In the genomic region with DNA sequence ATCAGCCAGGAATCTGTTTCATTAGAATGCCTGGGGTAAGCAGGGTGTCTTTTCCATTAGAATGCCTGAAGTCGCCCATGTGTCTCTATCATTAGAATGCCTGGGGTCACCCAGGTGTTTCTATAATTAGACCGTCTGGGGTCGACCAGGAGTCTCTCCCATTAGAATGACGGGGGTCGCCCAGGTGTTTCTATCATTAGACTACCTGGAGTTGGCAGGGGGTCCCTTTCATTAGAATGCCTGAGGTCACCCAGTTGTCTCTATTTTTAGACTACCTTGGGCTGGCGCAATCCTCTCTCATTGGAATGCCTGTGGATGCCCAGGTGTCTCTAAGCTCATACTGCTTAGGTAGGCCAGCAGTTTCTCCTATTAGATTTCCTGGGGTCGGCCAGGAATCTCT, we compare ENCODE assay signal across 32 cellular contexts.
"Had no signal": no experiment of that assay in that cellular context is flagged by ENCODE, and none has a peak within 500 bp of the region (broad histone marks: within the 10 kb centered on the region; RNA-seq: fewer than 3 reads in every experiment).

No MANE protein-coding gene starts in this region.

- ATAC-seq: activated T-cell treated with anti-CD3 and anti-CD28 coated beads, Interleukin-2, amount 50 U/mL, for 72 hours; activated T-helper 17 cell treated with anti-CD3 and anti-CD28 coated beads, Interleukin-2, amount 50 U/mL, for 72 hours; PC-3; SK-N-SH treated with all-trans-retinoic acid at 6 μM for 48 hours; T-cell; T-helper 17 cell had no signal

- DNase-seq: activated B cell treated with CpG ODN at 0.5 μM for 24 hours; activated CD4-positive, alpha-beta memory T cell treated with anti-CD3 and anti-CD28 coated beads for 36 hours; activated CD4-positive, alpha-beta T cell treated with anti-CD3 and anti-CD28 coated beads for 4 hours; activated CD4-positive, alpha-beta T cell treated with anti-CD3 and anti-CD28 coated beads, Interleukin-2, amount 50 U/mL, for 1 hour; activated CD4-positive, CD25-positive, alpha-beta regulatory T cell treated with anti-CD3 and anti-CD28 coated beads, Interleukin-2, amount 50 U/mL, for 72 hours; activated CD8-positive, alpha-beta memory T cell treated with anti-CD3 and anti-CD28 coated beads, Interleukin-2, amount 50 U/mL, for 4 hours; activated effector memory CD4-positive, alpha-beta T cell treated with anti-CD3 and anti-CD28 coated beads, Interleukin-2, amount 50 U/mL, for 16 hours; activated naive CD4-positive, alpha-beta T cell treated with Interleukin-2 at 50 U/mL for 16 hours; activated naive CD8-positive, alpha-beta T cell treated with anti-CD3 and anti-CD28 coated beads, Interleukin-2, amount 10 ng/mL, durations not matched to agents 7 days and 5 days; activated T-cell treated with anti-CD3 and anti-CD28 coated beads, Interleukin-2, amount 50 U/mL, for 72 hours; amygdala; Kasumi-1; KG1; MG63; NCI-H1048; NCI-H1105 treated with DMSO at 0.1 percent for 48 hours; NCI-H1436 treated with DMSO at 0.1 percent for 48 hours; NCI-H1694 treated with DMSO at 0.1 percent for 48 hours; NCI-H2029; NCI-H2171; NCI-H510A; NCI-H526; NCI-H748 treated with DMSO at 0.1 percent for 48 hours; NK-92 treated with Interleukin-12 subunit alpha and Interleukin-12 subunit beta, amount 100 ng/mL, for 24 hours; PC-3; Peyer's patch; RPMI8226; SIG-M5; T-cell; T-helper 17 cell had no signal
